In genomic region chr6:44511126-44511525, GRCh38 we compare ENCODE assay signal across 20 cellular contexts.
"Had no signal": no experiment of that assay in that cellular context is flagged by ENCODE, and none has a peak within 500 bp of the region (broad histone marks: within the 10 kb centered on the region; RNA-seq: fewer than 3 reads in every experiment).

No MANE protein-coding gene starts in this region.

- DNase-seq: Kasumi-1, MM.1S, NCI-H1092 treated with DMSO at 0.1 percent for 48 hours, NCI-H1436, NCI-H187, NCI-H2029, NCI-H2081 treated with DMSO at 0.1 percent for 48 hours, NCI-H2171, NCI-H226, NCI-H446, NCI-H510A, NCI-H524 treated with DMSO at 0.1 percent for 48 hours, NCI-H69, NCI-H774, PC-3, SHP77, SK-N-SH had no signal

- ATAC-seq: K562, Panc1, PC-3 had no signal

- H3K27me3 Mint-ChIP-seq: IgD-negative memory B cell had no signal

- H3K27ac Mint-ChIP-seq: IgD-negative memory B cell had no signal

- H3K9me3 Mint-ChIP-seq: IgD-negative memory B cell had no signal

- H3K36me3 Mint-ChIP-seq: IgD-negative memory B cell had no signal

- H3K4me1 Mint-ChIP-seq: IgD-negative memory B cell had no signal
